ENCODE assay signal across 9 cellular contexts in the genomic region with DNA sequence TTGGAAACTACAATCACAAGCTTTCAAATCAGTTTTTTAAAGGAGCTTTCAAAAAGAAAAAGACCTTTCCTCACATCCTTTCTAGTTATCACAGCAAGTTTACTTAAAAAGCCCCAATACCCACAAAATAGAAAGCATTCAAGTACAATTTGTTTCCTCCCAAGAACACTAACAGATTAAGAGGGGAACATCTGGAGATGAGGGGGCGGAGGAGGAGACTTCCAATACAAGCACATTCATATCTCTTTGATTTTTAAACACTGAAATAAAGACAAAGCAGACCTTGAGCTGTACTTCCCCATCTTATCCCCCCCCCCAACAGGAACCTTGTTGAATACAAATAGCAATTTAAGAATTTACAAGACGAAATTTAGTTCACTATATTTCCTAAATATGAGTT. TPM values are rescaled to one million over a fixed set of nuclear protein-coding genes. Genes with fewer than 3 reads are reported as not detected.
A peak's percentile ranks its signal among the peaks of the same experiment; 100 is the strongest.
DNase-seq lines count a peak whose midpoint lies in the region; ATAC-seq and TF ChIP-seq lines count a peak whose summit lies in the region.
"Had no signal": no experiment of that assay in that cellular context is flagged by ENCODE, and none has a peak within 500 bp of the region (broad histone marks: within the 10 kb centered on the region; RNA-seq: fewer than 3 reads in every experiment).

No MANE protein-coding gene starts in this region.

- ATAC-seq in CD4-positive, alpha-beta T cell (ENCODE audit: poor library complexity) = no peak
- ATAC-seq in esophagus mucosa (no peak), HG02610 (IDR thresholded peaks at IDR 0.05; ENCODE audit: unreplicated experiment) (no peak)

- H2BK120ac ChIP-seq in neuronal stem cell (ENCODE audit: low read depth, low read length) = no peak overlapping the region

- no peak overlapping the region for H3K9ac ChIP-seq in neuronal stem cell (ENCODE audit: low read depth, low read length, poor library complexity)

- H3K36me3 ChIP-seq in MG63 (peaks cover 34% of the 10 kb centered on the region), ectodermal cell (ENCODE audit: control insufficient read depth, insufficient read depth, low read length) (no peaks in the 10 kb centered on the region), neuronal stem cell (replicated peaks in 1 of 2; ENCODE audit: control insufficient read depth in 2 of 2, insufficient read depth in 2 of 2, low read length in 2 of 2) (peaks cover 0 to 58% of the 10 kb centered on the region in 2 donors)

- H3K4ac ChIP-seq in neuronal stem cell (ENCODE audit: low read length) = no peak overlapping the region

- peak overlapping the region; percentile 94 for H3K4me3 ChIP-seq in MG63
- H3K4me3 ChIP-seq in ectodermal cell (ENCODE audit: insufficient read depth, low read depth, low read length) = peak overlapping the region; percentile 75
- H3K4me3 ChIP-seq in neuronal stem cell (ENCODE audit: low read length in 2 of 2) = peak overlapping the region in 1 of 2 donors; percentile 95

- no peak overlapping the region for H2AK5ac ChIP-seq in neuronal stem cell (ENCODE audit: low read depth, low read length)

- peak overlapping the region; percentile 98 for H3K27ac Mint-ChIP-seq in CD4-positive, alpha-beta T cell

- H4K8ac ChIP-seq in neuronal stem cell (ENCODE audit: low read depth, low read length) = no peak overlapping the region

- H2BK5ac ChIP-seq in neuronal stem cell (ENCODE audit: low read length) = no peak overlapping the region

- no peak overlapping the region for H3K18ac ChIP-seq in neuronal stem cell (ENCODE audit: low read length)

- H4K91ac ChIP-seq in neuronal stem cell (ENCODE audit: low read depth, low read length, poor library complexity) = no peak overlapping the region

- TF ChIP-seq CTCF in CD4-positive, alpha-beta T cell (IDR thresholded peaks at IDR 0.05) = no peak

- peak overlapping the region; percentile 62 for H3K4me2 ChIP-seq in neuronal stem cell (ENCODE audit: insufficient read depth, low read length, poor library complexity, severe bottlenecking)

- peaks cover 50% of the 10 kb centered on the region for H3K36me3 Mint-ChIP-seq in CD4-positive, alpha-beta T cell (ENCODE audit: low read depth)

- peak overlapping the region; percentile 100 for H3K4me3 Mint-ChIP-seq in CD4-positive, alpha-beta T cell

- peak overlapping the region; percentile 93 for H3K27ac ChIP-seq in CD4-positive, alpha-beta T cell (ENCODE audit: low read depth, low read length)
- H3K27ac ChIP-seq in ectodermal cell (ENCODE audit: insufficient read depth, low read depth, low read length, poor library complexity, severe bottlenecking) (no peak overlapping the region), neuronal stem cell (replicated peaks; ENCODE audit: low read length) (no peak overlapping the region)

- H3K27me3 ChIP-seq in CD4-positive, alpha-beta T cell (ENCODE audit: control insufficient read depth, insufficient read depth, low read length) = no peaks in the 10 kb centered on the region
- H3K27me3 ChIP-seq in MG63 (no peaks in the 10 kb centered on the region), ectodermal cell (ENCODE audit: control insufficient read depth, insufficient read depth, low read length, poor library complexity, severe bottlenecking) (no peaks in the 10 kb centered on the region), neuronal stem cell (ENCODE audit: control insufficient read depth in 3 of 3, insufficient read depth in 3 of 3, low read depth in 1 of 3, low read length in 3 of 3) (no peaks in the 10 kb centered on the region)

- H3K14ac ChIP-seq in neuronal stem cell (ENCODE audit: low read length) = no peak overlapping the region

- no peak overlapping the region for H2AFZ ChIP-seq in neuronal stem cell (ENCODE audit: low read length)

- no peaks in the 10 kb centered on the region for H3K27me3 Mint-ChIP-seq in CD4-positive, alpha-beta T cell

- H3K9me3 Mint-ChIP-seq in CD4-positive, alpha-beta T cell = no peaks in the 10 kb centered on the region

- H3K9me3 ChIP-seq in CD4-positive, alpha-beta T cell (ENCODE audit: control insufficient read depth, low read length) = no peaks in the 10 kb centered on the region
- H3K9me3 ChIP-seq in MG63 (no peaks in the 10 kb centered on the region), ectodermal cell (ENCODE audit: control insufficient read depth, low read length) (no peaks in the 10 kb centered on the region), neuronal stem cell (replicated peaks in 1 of 2; ENCODE audit: control insufficient read depth in 2 of 2, insufficient read depth in 1 of 2, low read depth in 1 of 2, low read length in 2 of 2) (no peaks in the 10 kb centered on the region)

- no peak for DNase-seq in CD4-positive, alpha-beta T cell
- no peak for DNase-seq in MG63
- no peak for DNase-seq in neuronal stem cell (ENCODE audit: low spot score)
- DNase-seq in kidney tubule cell (ENCODE audit: low spot score) = no peak
- DNase-seq in activated effector memory CD4-positive, alpha-beta T cell treated with anti-CD3 and anti-CD28 coated beads, Interleukin-2, amount 50 U/mL, for 16 hours = no peak
- DNase-seq: activated CD4-positive, CD25-positive, alpha-beta regulatory T cell had no signal

- CTCF ChIA-PET in CD4-positive, alpha-beta T cell (lab: Charles Lee) = interaction anchor here (1.1 to 2.3 kb wide), 3 partner anchors 9 to 32 kb away, joined by 4 to 11 read pairs (median 6); no protein-coding TSS in a partner anchor

- H2BK15ac ChIP-seq in neuronal stem cell (ENCODE audit: low read length) = no peak overlapping the region

- H3K4me1 Mint-ChIP-seq in CD4-positive, alpha-beta T cell (ENCODE audit: low read depth) = peaks cover 55% of the 10 kb centered on the region

- WGBS in ectodermal cell, 2 experiments = 24 to 31% methylated on average over 2 of the region's 2 CpGs
- no CpG with 5 or more reads among the region's 2 CpGs for WGBS in neuronal stem cell (ENCODE audit: extremely low coverage in 2 of 2, insufficient read length in 2 of 2, insufficient replicate concordance in 1 of 2), 2 donors

- peaks cover 2% of the 10 kb centered on the region for H3K79me1 ChIP-seq in neuronal stem cell (ENCODE audit: low read depth, low read length)

- peaks cover 18% of the 10 kb centered on the region for H3K4me1 ChIP-seq in ectodermal cell (ENCODE audit: control insufficient read depth, insufficient read depth, low read length)
- H3K4me1 ChIP-seq in neuronal stem cell (ENCODE audit: control insufficient read depth in 2 of 2, insufficient read depth in 1 of 2, low read depth in 1 of 2, low read length in 2 of 2) = peaks cover 7 to 8% of the 10 kb centered on the region in 2 donors

- intact Hi-C loops in CD4-positive, alpha-beta T cell (cut with DNase I, micrococcal nuclease) = loop anchor here in 1 of 2 experiments (1.0 kb wide), 1 partner anchor 33 kb away; no protein-coding TSS in a partner anchor

- POLR2A ChIA-PET in CD4-positive, alpha-beta T cell (lab: Charles Lee) = interaction anchor here (0.6 to 2.9 kb wide), 5 partner anchors 8 to 118 kb away, joined by 3 to 10 read pairs (median 4); partner anchors contain the start of gene INPP5K

- no peak overlapping the region for H3K23ac ChIP-seq in neuronal stem cell (ENCODE audit: low read depth, low read length, poor library complexity)

- H2BK12ac ChIP-seq in neuronal stem cell (ENCODE audit: low read length) = no peak overlapping the region

RNA-seq across cellular contexts. Expression of gene YWHAE, which starts 2.0 kb away (rescaled TPM):
- 100 to 1,000 TPM; 116 to 133 TPM for total RNA-seq in CD4-positive, alpha-beta T cell
- total RNA-seq in MG63 (2014; rRNA removed; shearing (Covaris generic); ENCODE audit: low replicate concordance) = 108 and 118 TPM in 2 replicates
- 1,411 TPM for polyA plus RNA-seq in ectodermal cell (2013, experiment 1 of 4)
- 1,297 TPM for polyA plus RNA-seq in ectodermal cell (2013, experiment 2 of 4)
- 1,074 TPM for polyA plus RNA-seq in ectodermal cell (2013, experiment 3 of 4)
- polyA plus RNA-seq in ectodermal cell (2013, experiment 4 of 4) = 1,173 TPM
- polyA plus RNA-seq in neuronal stem cell (2013, experiment 1 of 2) = 1,173 TPM
- 1,178 TPM for polyA plus RNA-seq in neuronal stem cell (2013, experiment 2 of 2)
- total RNA-seq in esophagus mucosa = 483 TPM

RNA-seq across cellular contexts. Expression of gene CRK, which starts 58.0 kb away (rescaled TPM):
- total RNA-seq in CD4-positive, alpha-beta T cell = 10 to 100 TPM; 13.6 to 14.5 TPM
- 35.1 and 36.0 TPM in 2 replicates for total RNA-seq in MG63 (2014; rRNA removed; shearing (Covaris generic); ENCODE audit: low replicate concordance)
- 57.2 TPM for polyA plus RNA-seq in ectodermal cell (2013, experiment 1 of 4)
- 58.4 TPM for polyA plus RNA-seq in ectodermal cell (2013, experiment 2 of 4)
- polyA plus RNA-seq in ectodermal cell (2013, experiment 3 of 4) = 45.8 TPM
- polyA plus RNA-seq in ectodermal cell (2013, experiment 4 of 4) = 49.2 TPM
- 30.8 TPM for polyA plus RNA-seq in neuronal stem cell (2013, experiment 1 of 2)
- 32.4 TPM for polyA plus RNA-seq in neuronal stem cell (2013, experiment 2 of 2)
- 42.2 TPM for total RNA-seq in esophagus mucosa
